ENCODE assay signal across 2 cellular contexts in the genomic region with DNA sequence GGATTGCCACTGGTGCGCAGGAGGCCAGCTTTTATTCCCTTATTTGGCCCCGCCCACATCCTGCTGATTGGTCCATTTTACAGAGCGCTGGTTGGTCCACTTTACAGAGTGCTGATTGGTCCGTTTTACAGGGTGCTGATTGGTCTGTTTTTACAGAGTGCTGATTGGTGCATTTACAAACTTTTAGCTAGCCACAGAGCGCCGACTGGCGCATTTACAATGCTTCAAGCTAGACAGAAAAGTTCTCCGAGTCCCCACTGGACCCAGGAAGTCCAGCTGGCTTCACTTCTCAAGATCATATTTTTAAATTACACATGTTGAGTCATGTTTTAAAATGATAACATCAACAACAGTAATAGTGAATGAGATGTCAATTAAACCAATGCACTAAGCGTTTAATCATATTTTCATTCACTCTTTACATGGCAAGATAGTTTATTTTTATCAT.
TF ChIP-seq lines count a peak whose summit lies in the region.

No MANE protein-coding gene starts in this region.

TF ChIP-seq in A549, 52 proteins besides CTCF, POLR2A, EP300 and RAD21 (continued from another document):
- no peak for TF ChIP-seq ZSCAN20 (CRISPR knock-in tag; IDR thresholded peaks at IDR 0.05)
- no peak for TF ChIP-seq JUNB (IDR thresholded peaks at IDR 0.05)

TF ChIP-seq in HepG2, 621 proteins besides CTCF, POLR2A, EP300 and RAD21 (continued from another document):
- TF ChIP-seq HNF1A (IDR thresholded peaks at IDR 0.05; ENCODE audit: low read depth) = no peak
- no peak for TF ChIP-seq HNF1A (CRISPR knock-in tag; IDR thresholded peaks at IDR 0.05; ENCODE audit: borderline replicate concordance)
- TF ChIP-seq EZH2 (conservative IDR thresholded peaks at IDR 0.05; ENCODE audit: low read depth, low read length) = no peak
- TF ChIP-seq NFIB (CRISPR knock-in tag; IDR thresholded peaks at IDR 0.05; ENCODE audit: borderline replicate concordance) = no peak
- TF ChIP-seq FOXM1 (CRISPR knock-in tag; IDR thresholded peaks at IDR 0.05) = no peak
- no peak for TF ChIP-seq TBP (CRISPR knock-in tag; IDR thresholded peaks at IDR 0.05)
- no peak for TF ChIP-seq NR2C2 (CRISPR knock-in tag; IDR thresholded peaks at IDR 0.05; ENCODE audit: borderline replicate concordance)
